Comparison of ENCODE assay signal across 9 cellular contexts in the genomic region with DNA sequence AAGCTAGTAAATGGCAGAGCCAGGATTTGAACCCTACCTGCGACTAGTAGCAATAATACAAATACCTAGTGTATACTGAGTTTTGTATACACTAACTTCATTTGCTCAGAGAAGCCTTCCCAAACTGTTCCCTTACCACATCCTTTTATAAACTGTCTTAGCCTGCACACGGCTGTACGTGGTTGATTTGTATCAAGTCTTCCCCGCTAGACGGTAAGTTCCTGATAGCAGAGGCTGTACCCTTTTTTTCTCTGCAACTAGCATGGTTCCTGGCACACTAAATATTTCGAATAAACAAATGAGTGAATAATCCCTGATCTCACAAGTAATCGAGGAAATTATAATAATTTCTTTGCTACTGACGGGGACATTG. TPM values are rescaled to one million over a fixed set of nuclear protein-coding genes. Genes with fewer than 3 reads are reported as not detected.
DNase-seq lines count a peak whose midpoint lies in the region; ATAC-seq and TF ChIP-seq lines count a peak whose summit lies in the region.
"Had no signal": no experiment of that assay in that cellular context is flagged by ENCODE, and none has a peak within 500 bp of the region (broad histone marks: within the 10 kb centered on the region; RNA-seq: fewer than 3 reads in every experiment).

No MANE protein-coding gene starts in this region.

- H3K4me1 ChIP-seq in adrenal gland (replicated peaks in 1 of 2) = peaks cover 7 to 21% of the 10 kb centered on the region in 2 donors
- peaks cover 9% of the 10 kb centered on the region for H3K4me1 ChIP-seq in testis

- peaks cover 2% of the 10 kb centered on the region for H3K27me3 Mint-ChIP-seq in activated CD4-positive, alpha-beta T cell treated with anti-CD3 and anti-CD28 coated beads, Interleukin-2, amount 10 ng/mL, durations not matched to agents 24 days and 14 days

- H3K27ac ChIP-seq in adrenal gland (peak overlapping the region in 3 of 5 donors; percentile 68 to 92 (median 72)), testis (peak overlapping the region; percentile 75 to 78)

- intact Hi-C loops in activated CD4-positive, alpha-beta T cell treated with anti-CD3 and anti-CD28 coated beads, Interleukin-2, amount 10 ng/mL, durations not matched to agents 24 days and 14 days (cut with micrococcal nuclease) = loop anchor here (2.0 to 5.0 kb wide), 2 partner anchors 68 to 928 kb away; no protein-coding TSS in a partner anchor
- intact Hi-C loops in adrenal gland (cut with DNase I) = loop anchor here (5.0 to 10.0 kb wide), 2 partner anchors 74 to 77 kb away; partner anchors contain the start of genes AURKA (in 2 of the 2) and CSTF1 (in 2 of the 2)
- intact Hi-C loops in testis (cut with DNase I; ENCODE audit: low total_unique reads) = no loop called here

- peaks cover 16% of the 10 kb centered on the region for H3K36me3 Mint-ChIP-seq in activated CD4-positive, alpha-beta T cell treated with anti-CD3 and anti-CD28 coated beads, Interleukin-2, amount 10 ng/mL, durations not matched to agents 24 days and 14 days (ENCODE audit: low read depth)

- 22 to 26% (median 24%) methylated on average over 8 of the region's 8 CpGs for WGBS in adrenal gland, 4 donors
- 13 to 14% methylated on average over 8 of the region's 8 CpGs for WGBS in testis, 2 donors

- H3K9me3 ChIP-seq in adrenal gland (replicated peaks in 1 of 3) (no peaks in the 10 kb centered on the region), testis (no peaks in the 10 kb centered on the region)

- ATAC-seq in GM21737 (IDR thresholded peaks at IDR 0.05; ENCODE audit: unreplicated experiment) (no peak), GM19463 (IDR thresholded peaks at IDR 0.05; ENCODE audit: unreplicated experiment) (no peak)

- H3K36me3 ChIP-seq in adrenal gland (replicated peaks in 1 of 2) (peaks cover 0 to 9% of the 10 kb centered on the region in 2 donors), kidney epithelial cell (ENCODE audit: control insufficient read depth, insufficient read depth, low read length) (no peaks in the 10 kb centered on the region), testis (ENCODE audit: low read depth, missing control alignments) (no peaks in the 10 kb centered on the region)

- TF ChIP-seq POLR2A in adrenal gland (IDR thresholded peaks at IDR 0.05) = no peak
- TF ChIP-seq POLR2A in testis (IDR thresholded peaks at IDR 0.05) = no peak

- H3K4me3 ChIP-seq in adrenal gland (peak overlapping the region; percentile 19 to 89 (median 79)), kidney epithelial cell (ENCODE audit: low read depth, low read length) (peak overlapping the region; percentile 97), testis (peak overlapping the region; percentile 70 to 86)

- TF ChIP-seq CTCF in adrenal gland (IDR thresholded peaks at IDR 0.05) (no peak), kidney epithelial cell (IDR thresholded peaks at IDR 0.05; ENCODE audit: insufficient read depth, low read length, poor library complexity, severe bottlenecking) (no peak), testis (IDR thresholded peaks at IDR 0.05) (no peak)

- no peaks in the 10 kb centered on the region for H3K27me3 ChIP-seq in adrenal gland
- H3K27me3 ChIP-seq in kidney epithelial cell (ENCODE audit: control insufficient read depth, insufficient read depth, low read length) = no peaks in the 10 kb centered on the region
- no peaks in the 10 kb centered on the region for H3K27me3 ChIP-seq in testis

- no peaks in the 10 kb centered on the region for H3K9me3 Mint-ChIP-seq in activated CD4-positive, alpha-beta T cell treated with anti-CD3 and anti-CD28 coated beads, Interleukin-2, amount 10 ng/mL, durations not matched to agents 24 days and 14 days

- peak; percentile 62 for DNase-seq in activated CD4-positive, alpha-beta T cell treated with anti-CD3 and anti-CD28 coated beads, Interleukin-2, amount 10 ng/mL, durations not matched to agents 24 days and 14 days
- DNase-seq in activated CD4-positive, alpha-beta T cell treated with anti-CD3 and anti-CD28 coated beads for 4 hours = no peak
- DNase-seq in adrenal gland = no peak
- no peak for DNase-seq in kidney epithelial cell (ENCODE audit: low read depth)
- no peak for DNase-seq in testis
- no peak for DNase-seq in hepatic stellate cell (ENCODE audit: low spot score)

- peaks cover 31% of the 10 kb centered on the region for H3K4me1 Mint-ChIP-seq in activated CD4-positive, alpha-beta T cell treated with anti-CD3 and anti-CD28 coated beads, Interleukin-2, amount 10 ng/mL, durations not matched to agents 24 days and 14 days

- peak overlapping the region; percentile 98 for H3K4me3 Mint-ChIP-seq in activated CD4-positive, alpha-beta T cell treated with anti-CD3 and anti-CD28 coated beads, Interleukin-2, amount 10 ng/mL, durations not matched to agents 24 days and 14 days

- peak overlapping the region; percentile 99 for H3K27ac Mint-ChIP-seq in activated CD4-positive, alpha-beta T cell treated with anti-CD3 and anti-CD28 coated beads, Interleukin-2, amount 10 ng/mL, durations not matched to agents 24 days and 14 days

RNA-seq across cellular contexts. Expression of gene RTF2, which starts 0.6 kb away (rescaled TPM):
- 92.3 and 96.5 TPM in 2 replicates for total RNA-seq in activated CD4-positive, alpha-beta T cell treated with anti-CD3 and anti-CD28 coated beads, Interleukin-2, amount 10 ng/mL, durations not matched to agents 24 days and 14 days
- total RNA-seq in adrenal gland = 100 to 1,000 TPM in 2 of 8 donors, 10 to 100 TPM in 6; 68.9 to 112 (median 92.8) TPM
- 100 to 1,000 TPM in 1 of 3 donors, 10 to 100 TPM in 2; 48.8 to 156 (median 75.9) TPM for polyA plus RNA-seq in adrenal gland
- 61.9 and 68.5 TPM in 2 replicates for total RNA-seq in kidney epithelial cell
- 10 to 100 TPM; 76.4 to 80.4 TPM for total RNA-seq in testis
- polyA plus RNA-seq in testis (ENCODE audit: insufficient read depth, low read depth, low replicate concordance) = 144 TPM

RNA-seq across cellular contexts. Expression of gene FAM209A, which starts 55.5 kb away (rescaled TPM):
- 0.90 and 1.2 TPM in 2 replicates for total RNA-seq in activated CD4-positive, alpha-beta T cell treated with anti-CD3 and anti-CD28 coated beads, Interleukin-2, amount 10 ng/mL, durations not matched to agents 24 days and 14 days
- under 1 TPM in 1 of 8 donors, not detected in 7; 0.28 TPM for total RNA-seq in adrenal gland
- polyA plus RNA-seq in adrenal gland = 1 to 10 TPM in 1 of 3 donors, under 1 TPM in 1, not detected in 1; 0.40 to 1.3 TPM
- not detected in 2 replicates for total RNA-seq in kidney epithelial cell
- 10 to 100 TPM; 31.3 to 53.7 TPM for total RNA-seq in testis
- 111 TPM for polyA plus RNA-seq in testis (ENCODE audit: insufficient read depth, low read depth, low replicate concordance)
- total RNA-seq: temporal lobe had no signal

RNA-seq across cellular contexts. Expression of gene CASS4, which starts 57.0 kb away (rescaled TPM):
- 2.8 and 3.1 TPM in 2 replicates for total RNA-seq in activated CD4-positive, alpha-beta T cell treated with anti-CD3 and anti-CD28 coated beads, Interleukin-2, amount 10 ng/mL, durations not matched to agents 24 days and 14 days
- total RNA-seq in adrenal gland (1 to 10 TPM in 7 of 8 donors, under 1 TPM in 1; 0.87 to 4.7 (median 1.6) TPM), kidney epithelial cell (0.07 TPM in 1 of 2 replicates, not detected in the other), testis (1 to 10 TPM in 1 of 2 donors, under 1 TPM in 1; 0.79 to 1.8 TPM)
- polyA plus RNA-seq in adrenal gland (under 1 TPM; 0.37 to 0.97 (median 0.73) TPM), testis (ENCODE audit: insufficient read depth, low read depth, low replicate concordance) (0.92 TPM)

Comparison
In these comparisons a context has a peak if more than half of its experiments do, and no peak if none do; other contexts are left out.
1. RNA of gene FAM209A, which starts 55.5 kb away (total RNA-seq): 31.3 to 53.7 TPM in testis; 0.90 to 1.2 TPM in activated CD4-positive, alpha-beta T cell treated with anti-CD3 and anti-CD28 coated beads, Interleukin-2, amount 10 ng/mL, durations not matched to agents 24 days and 14 days, 0.28 TPM in adrenal gland and not detected in kidney epithelial cell; every median in the first group is over 10 times any median in the second.
2. Peak in every context shown above with its lines, with median percentiles within 50 percentile points of each other: H3K4me3 ChIP-seq.